In the genomic region with DNA sequence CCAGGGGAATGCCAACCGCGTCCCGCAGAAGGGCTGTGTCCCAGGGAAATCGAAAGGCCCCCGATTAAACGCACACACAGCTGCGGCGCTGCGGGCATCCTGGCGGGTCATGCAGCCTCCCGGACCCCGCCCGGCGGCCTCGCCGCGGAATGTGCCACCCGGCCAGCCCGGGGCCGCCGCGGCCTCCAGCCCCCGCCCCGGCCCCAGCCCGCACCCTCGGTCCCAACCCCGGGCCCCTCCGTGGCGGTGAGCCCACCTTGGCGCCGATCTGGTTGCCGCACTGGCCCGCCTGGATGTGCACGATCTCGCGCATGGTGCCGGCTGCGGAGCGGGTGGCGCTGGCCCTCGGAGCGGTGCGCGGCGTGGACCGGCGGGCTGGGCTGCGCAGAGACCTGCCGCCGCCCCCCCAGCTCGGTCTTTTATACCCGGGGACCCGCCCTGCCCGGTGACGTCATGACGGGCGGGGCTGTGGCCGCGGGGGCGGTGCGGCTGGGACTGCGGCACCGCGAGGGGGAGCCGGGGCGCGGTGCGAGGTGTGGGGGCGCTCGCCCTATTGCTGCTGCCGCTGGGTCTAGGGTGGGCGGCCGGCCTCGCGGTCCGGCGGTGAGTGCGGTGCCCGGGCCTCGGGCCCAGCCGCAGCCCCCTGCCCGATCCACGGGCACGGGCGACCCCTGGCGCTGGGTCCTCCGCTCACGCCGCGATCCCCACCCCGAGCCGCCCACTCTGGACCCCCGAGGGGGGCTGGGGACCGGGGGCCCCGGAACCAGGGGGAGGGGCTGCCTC, we compare ENCODE assay signal across 1 cellular context.
TF ChIP-seq lines count a peak whose summit lies in the region.

A gene (minus strand): TSS at position 394 of the 783 bp plus-strand sequence. CDS start 81 bp downstream, at position 313.

TF ChIP-seq in HepG2, 621 proteins besides CTCF, POLR2A, EP300 and RAD21 (continued from another document and continues in another):
- TF ChIP-seq, protein P1, sequence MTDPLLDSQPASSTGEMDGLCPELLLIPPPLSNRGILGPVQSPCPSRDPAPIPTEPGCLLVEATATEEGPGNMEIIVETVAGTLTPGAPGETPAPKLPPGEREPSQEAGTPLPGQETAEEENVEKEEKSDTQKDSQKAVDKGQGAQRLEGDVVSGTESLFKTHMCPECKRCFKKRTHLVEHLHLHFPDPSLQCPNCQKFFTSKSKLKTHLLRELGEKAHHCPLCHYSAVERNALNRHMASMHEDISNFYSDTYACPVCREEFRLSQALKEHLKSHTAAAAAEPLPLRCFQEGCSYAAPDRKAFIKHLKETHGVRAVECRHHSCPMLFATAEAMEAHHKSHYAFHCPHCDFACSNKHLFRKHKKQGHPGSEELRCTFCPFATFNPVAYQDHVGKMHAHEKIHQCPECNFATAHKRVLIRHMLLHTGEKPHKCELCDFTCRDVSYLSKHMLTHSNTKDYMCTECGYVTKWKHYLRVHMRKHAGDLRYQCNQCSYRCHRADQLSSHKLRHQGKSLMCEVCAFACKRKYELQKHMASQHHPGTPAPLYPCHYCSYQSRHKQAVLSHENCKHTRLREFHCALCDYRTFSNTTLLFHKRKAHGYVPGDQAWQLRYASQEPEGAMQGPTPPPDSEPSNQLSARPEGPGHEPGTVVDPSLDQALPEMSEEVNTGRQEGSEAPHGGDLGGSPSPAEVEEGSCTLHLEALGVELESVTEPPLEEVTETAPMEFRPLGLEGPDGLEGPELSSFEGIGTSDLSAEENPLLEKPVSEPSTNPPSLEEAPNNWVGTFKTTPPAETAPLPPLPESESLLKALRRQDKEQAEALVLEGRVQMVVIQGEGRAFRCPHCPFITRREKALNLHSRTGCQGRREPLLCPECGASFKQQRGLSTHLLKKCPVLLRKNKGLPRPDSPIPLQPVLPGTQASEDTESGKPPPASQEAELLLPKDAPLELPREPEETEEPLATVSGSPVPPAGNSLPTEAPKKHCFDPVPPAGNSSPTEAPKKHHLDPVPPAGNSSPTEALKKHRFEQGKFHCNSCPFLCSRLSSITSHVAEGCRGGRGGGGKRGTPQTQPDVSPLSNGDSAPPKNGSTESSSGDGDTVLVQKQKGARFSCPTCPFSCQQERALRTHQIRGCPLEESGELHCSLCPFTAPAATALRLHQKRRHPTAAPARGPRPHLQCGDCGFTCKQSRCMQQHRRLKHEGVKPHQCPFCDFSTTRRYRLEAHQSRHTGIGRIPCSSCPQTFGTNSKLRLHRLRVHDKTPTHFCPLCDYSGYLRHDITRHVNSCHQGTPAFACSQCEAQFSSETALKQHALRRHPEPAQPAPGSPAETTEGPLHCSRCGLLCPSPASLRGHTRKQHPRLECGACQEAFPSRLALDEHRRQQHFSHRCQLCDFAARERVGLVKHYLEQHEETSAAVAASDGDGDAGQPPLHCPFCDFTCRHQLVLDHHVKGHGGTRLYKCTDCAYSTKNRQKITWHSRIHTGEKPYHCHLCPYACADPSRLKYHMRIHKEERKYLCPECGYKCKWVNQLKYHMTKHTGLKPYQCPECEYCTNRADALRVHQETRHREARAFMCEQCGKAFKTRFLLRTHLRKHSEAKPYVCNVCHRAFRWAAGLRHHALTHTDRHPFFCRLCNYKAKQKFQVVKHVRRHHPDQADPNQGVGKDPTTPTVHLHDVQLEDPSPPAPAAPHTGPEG (CRISPR knock-in tag; IDR thresholded peaks at IDR 0.05): peak; percentile 71; the same call in 1 of the 2 replicates
- TF ChIP-seq FOXJ3 (CRISPR knock-in tag; IDR thresholded peaks at IDR 0.05; ENCODE audit: borderline replicate concordance) (no peak), SALL1 (CRISPR knock-in tag; IDR thresholded peaks at IDR 0.05) (peak; percentile 92), ZNF572 (CRISPR knock-in tag; IDR thresholded peaks at IDR 0.05) (no peak), BORCS8-MEF2B (CRISPR knock-in tag; IDR thresholded peaks at IDR 0.05) (no peak; the same call in 1 of the 2 replicates), ZFX (CRISPR knock-in tag; IDR thresholded peaks at IDR 0.05; ENCODE audit: low read depth) (peak; percentile 89), SPEN (CRISPR knock-in tag; IDR thresholded peaks at IDR 0.05; ENCODE audit: low read depth) (peak; percentile 82), SIN3B (IDR thresholded peaks at IDR 0.05; ENCODE audit: low read length) (no peak), ZNF670 (CRISPR knock-in tag; IDR thresholded peaks at IDR 0.05; ENCODE audit: borderline replicate concordance) (0 out of 2 replicates have a peak, but pooled peaks have one; percentile 50), ZNF260 (CRISPR knock-in tag; IDR thresholded peaks at IDR 0.05; ENCODE audit: borderline replicate concordance, low read depth) (no peak), CBX5 (CRISPR knock-in tag; IDR thresholded peaks at IDR 0.05; ENCODE audit: borderline replicate concordance) (no peak), PHF5A (CRISPR knock-in tag; IDR thresholded peaks at IDR 0.05; ENCODE audit: low read depth, unreplicated experiment) (peak; percentile 89), ZNF737 (CRISPR knock-in tag; IDR thresholded peaks at IDR 0.05; ENCODE audit: borderline replicate concordance) (no peak), ZNF101 (CRISPR knock-in tag; IDR thresholded peaks at IDR 0.05; ENCODE audit: borderline replicate concordance, low read depth) (no peak; the same call in 1 of the 2 replicates), ZSCAN12 (CRISPR knock-in tag; IDR thresholded peaks at IDR 0.05) (no peak), ZNF180 (CRISPR knock-in tag; IDR thresholded peaks at IDR 0.05; ENCODE audit: borderline replicate concordance, low read depth) (no peak), ZNF891 (CRISPR knock-in tag; IDR thresholded peaks at IDR 0.05) (0 out of 2 replicates have a peak, but pooled peaks have one; percentile 62), AGO1 (IDR thresholded peaks at IDR 0.05; ENCODE audit: low read depth, low read length, poor library complexity, severe bottlenecking) (no peak), ZNF12 (CRISPR knock-in tag; IDR thresholded peaks at IDR 0.05) (peak; percentile 46; the same call in 1 of the 2 replicates), ZNF567 (CRISPR knock-in tag; IDR thresholded peaks at IDR 0.05; ENCODE audit: borderline replicate concordance) (peak; percentile 58; the same call in 1 of the 2 replicates), ZNF468 (CRISPR knock-in tag; IDR thresholded peaks at IDR 0.05) (peak; percentile 95; the same call in 1 of the 2 replicates), NR2F6 (IDR thresholded peaks at IDR 0.05) (no peak), NR2F6 (CRISPR knock-in tag; IDR thresholded peaks at IDR 0.05) (0 out of 2 replicates have a peak, but pooled peaks have one; percentile 6), ZNF446 (CRISPR knock-in tag; IDR thresholded peaks at IDR 0.05) (no peak), MTA3 (CRISPR knock-in tag; IDR thresholded peaks at IDR 0.05) (no peak), AKAP8 (CRISPR knock-in tag; IDR thresholded peaks at IDR 0.05) (peak; percentile 65; the same call in 1 of the 2 replicates), ZNF7 (CRISPR knock-in tag; IDR thresholded peaks at IDR 0.05) (no peak), RNF2 (conservative IDR thresholded peaks at IDR 0.05; ENCODE audit: low read depth) (0 out of 2 replicates have a peak, but pooled peaks have one; percentile 62), ZNF264 (CRISPR knock-in tag; IDR thresholded peaks at IDR 0.05) (no peak), SUZ12 (IDR thresholded peaks at IDR 0.05; ENCODE audit: low read depth, low read length) (no peak), GLI4 (CRISPR knock-in tag; IDR thresholded peaks at IDR 0.05; ENCODE audit: borderline replicate concordance) (no peak), ZNF230 (CRISPR knock-in tag; IDR thresholded peaks at IDR 0.05) (peak; percentile 56; the same call in 1 of the 2 replicates), ZNF430 (CRISPR knock-in tag; IDR thresholded peaks at IDR 0.05) (peak; percentile 87), YEATS2 (CRISPR knock-in tag; IDR thresholded peaks at IDR 0.05; ENCODE audit: borderline replicate concordance) (no peak), ZNF644 (CRISPR knock-in tag; IDR thresholded peaks at IDR 0.05; ENCODE audit: low read depth) (no peak), MEIS2 (CRISPR knock-in tag; IDR thresholded peaks at IDR 0.05) (peak; percentile 68; the same call in 1 of the 2 replicates)
- TF ChIP-seq, protein P2, sequence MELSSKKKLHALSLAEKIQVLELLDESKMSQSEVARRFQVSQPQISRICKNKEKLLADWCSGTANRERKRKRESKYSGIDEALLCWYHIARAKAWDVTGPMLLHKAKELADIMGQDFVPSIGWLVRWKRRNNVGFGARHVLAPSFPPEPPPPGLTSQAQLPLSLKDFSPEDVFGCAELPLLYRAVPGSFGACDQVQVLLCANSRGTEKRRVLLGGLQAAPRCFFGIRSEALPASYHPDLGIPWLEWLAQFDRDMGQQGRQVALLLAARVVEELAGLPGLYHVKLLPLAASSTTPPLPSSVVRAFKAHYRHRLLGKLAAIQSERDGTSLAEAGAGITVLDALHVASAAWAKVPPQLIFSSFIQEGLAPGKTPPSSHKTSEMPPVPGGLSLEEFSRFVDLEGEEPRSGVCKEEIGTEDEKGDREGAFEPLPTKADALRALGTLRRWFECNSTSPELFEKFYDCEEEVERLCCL (CRISPR knock-in tag; IDR thresholded peaks at IDR 0.05; ENCODE audit: borderline replicate concordance): no peak
- TF ChIP-seq, protein P3, sequence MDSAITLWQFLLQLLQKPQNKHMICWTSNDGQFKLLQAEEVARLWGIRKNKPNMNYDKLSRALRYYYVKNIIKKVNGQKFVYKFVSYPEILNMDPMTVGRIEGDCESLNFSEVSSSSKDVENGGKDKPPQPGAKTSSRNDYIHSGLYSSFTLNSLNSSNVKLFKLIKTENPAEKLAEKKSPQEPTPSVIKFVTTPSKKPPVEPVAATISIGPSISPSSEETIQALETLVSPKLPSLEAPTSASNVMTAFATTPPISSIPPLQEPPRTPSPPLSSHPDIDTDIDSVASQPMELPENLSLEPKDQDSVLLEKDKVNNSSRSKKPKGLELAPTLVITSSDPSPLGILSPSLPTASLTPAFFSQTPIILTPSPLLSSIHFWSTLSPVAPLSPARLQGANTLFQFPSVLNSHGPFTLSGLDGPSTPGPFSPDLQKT (CRISPR knock-in tag; IDR thresholded peaks at IDR 0.05; ENCODE audit: borderline replicate concordance): no peak
- TF ChIP-seq, protein P4, sequence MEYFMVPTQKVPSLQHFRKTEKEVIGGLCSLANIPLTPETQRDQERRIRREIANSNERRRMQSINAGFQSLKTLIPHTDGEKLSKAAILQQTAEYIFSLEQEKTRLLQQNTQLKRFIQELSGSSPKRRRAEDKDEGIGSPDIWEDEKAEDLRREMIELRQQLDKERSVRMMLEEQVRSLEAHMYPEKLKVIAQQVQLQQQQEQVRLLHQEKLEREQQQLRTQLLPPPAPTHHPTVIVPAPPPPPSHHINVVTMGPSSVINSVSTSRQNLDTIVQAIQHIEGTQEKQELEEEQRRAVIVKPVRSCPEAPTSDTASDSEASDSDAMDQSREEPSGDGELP (IDR thresholded peaks at IDR 0.05; ENCODE audit: borderline replicate concordance, low read depth): peak; percentile 7; the same call in 1 of the 2 replicates
- TF ChIP-seq, protein P5, sequence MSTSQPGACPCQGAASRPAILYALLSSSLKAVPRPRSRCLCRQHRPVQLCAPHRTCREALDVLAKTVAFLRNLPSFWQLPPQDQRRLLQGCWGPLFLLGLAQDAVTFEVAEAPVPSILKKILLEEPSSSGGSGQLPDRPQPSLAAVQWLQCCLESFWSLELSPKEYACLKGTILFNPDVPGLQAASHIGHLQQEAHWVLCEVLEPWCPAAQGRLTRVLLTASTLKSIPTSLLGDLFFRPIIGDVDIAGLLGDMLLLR (CRISPR knock-in tag; IDR thresholded peaks at IDR 0.05): peak; percentile 80; the same call in 1 of the 2 replicates
- TF ChIP-seq, protein P6, sequence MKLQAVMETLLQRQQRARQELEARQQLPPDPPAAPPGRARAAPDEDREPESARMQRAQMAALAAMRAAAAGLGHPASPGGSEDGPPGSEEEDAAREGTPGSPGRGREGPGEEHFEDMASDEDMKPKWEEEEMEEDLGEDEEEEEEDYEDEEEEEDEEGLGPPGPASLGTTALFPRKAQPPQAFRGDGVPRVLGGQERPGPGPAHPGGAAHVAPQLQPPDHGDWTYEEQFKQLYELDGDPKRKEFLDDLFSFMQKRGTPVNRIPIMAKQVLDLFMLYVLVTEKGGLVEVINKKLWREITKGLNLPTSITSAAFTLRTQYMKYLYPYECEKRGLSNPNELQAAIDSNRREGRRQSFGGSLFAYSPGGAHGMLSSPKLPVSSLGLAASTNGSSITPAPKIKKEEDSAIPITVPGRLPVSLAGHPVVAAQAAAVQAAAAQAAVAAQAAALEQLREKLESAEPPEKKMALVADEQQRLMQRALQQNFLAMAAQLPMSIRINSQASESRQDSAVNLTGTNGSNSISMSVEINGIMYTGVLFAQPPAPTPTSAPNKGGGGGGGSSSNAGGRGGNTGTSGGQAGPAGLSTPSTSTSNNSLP (IDR thresholded peaks at IDR 0.05; ENCODE audit: low read depth, low read length): peak; percentile 29; the same call in 1 of the 2 replicates
- TF ChIP-seq, protein P7, sequence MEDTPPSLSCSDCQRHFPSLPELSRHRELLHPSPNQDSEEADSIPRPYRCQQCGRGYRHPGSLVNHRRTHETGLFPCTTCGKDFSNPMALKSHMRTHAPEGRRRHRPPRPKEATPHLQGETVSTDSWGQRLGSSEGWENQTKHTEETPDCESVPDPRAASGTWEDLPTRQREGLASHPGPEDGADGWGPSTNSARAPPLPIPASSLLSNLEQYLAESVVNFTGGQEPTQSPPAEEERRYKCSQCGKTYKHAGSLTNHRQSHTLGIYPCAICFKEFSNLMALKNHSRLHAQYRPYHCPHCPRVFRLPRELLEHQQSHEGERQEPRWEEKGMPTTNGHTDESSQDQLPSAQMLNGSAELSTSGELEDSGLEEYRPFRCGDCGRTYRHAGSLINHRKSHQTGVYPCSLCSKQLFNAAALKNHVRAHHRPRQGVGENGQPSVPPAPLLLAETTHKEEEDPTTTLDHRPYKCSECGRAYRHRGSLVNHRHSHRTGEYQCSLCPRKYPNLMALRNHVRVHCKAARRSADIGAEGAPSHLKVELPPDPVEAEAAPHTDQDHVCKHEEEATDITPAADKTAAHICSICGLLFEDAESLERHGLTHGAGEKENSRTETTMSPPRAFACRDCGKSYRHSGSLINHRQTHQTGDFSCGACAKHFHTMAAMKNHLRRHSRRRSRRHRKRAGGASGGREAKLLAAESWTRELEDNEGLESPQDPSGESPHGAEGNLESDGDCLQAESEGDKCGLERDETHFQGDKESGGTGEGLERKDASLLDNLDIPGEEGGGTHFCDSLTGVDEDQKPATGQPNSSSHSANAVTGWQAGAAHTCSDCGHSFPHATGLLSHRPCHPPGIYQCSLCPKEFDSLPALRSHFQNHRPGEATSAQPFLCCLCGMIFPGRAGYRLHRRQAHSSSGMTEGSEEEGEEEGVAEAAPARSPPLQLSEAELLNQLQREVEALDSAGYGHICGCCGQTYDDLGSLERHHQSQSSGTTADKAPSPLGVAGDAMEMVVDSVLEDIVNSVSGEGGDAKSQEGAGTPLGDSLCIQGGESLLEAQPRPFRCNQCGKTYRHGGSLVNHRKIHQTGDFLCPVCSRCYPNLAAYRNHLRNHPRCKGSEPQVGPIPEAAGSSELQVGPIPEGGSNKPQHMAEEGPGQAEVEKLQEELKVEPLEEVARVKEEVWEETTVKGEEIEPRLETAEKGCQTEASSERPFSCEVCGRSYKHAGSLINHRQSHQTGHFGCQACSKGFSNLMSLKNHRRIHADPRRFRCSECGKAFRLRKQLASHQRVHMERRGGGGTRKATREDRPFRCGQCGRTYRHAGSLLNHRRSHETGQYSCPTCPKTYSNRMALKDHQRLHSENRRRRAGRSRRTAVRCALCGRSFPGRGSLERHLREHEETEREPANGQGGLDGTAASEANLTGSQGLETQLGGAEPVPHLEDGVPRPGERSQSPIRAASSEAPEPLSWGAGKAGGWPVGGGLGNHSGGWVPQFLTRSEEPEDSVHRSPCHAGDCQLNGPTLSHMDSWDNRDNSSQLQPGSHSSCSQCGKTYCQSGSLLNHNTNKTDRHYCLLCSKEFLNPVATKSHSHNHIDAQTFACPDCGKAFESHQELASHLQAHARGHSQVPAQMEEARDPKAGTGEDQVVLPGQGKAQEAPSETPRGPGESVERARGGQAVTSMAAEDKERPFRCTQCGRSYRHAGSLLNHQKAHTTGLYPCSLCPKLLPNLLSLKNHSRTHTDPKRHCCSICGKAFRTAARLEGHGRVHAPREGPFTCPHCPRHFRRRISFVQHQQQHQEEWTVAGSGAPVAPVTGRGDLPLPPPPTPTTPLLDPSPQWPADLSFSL (CRISPR knock-in tag; IDR thresholded peaks at IDR 0.05): no peak
